Comparison of ENCODE assay signal across 1 cellular context in the genomic region with DNA sequence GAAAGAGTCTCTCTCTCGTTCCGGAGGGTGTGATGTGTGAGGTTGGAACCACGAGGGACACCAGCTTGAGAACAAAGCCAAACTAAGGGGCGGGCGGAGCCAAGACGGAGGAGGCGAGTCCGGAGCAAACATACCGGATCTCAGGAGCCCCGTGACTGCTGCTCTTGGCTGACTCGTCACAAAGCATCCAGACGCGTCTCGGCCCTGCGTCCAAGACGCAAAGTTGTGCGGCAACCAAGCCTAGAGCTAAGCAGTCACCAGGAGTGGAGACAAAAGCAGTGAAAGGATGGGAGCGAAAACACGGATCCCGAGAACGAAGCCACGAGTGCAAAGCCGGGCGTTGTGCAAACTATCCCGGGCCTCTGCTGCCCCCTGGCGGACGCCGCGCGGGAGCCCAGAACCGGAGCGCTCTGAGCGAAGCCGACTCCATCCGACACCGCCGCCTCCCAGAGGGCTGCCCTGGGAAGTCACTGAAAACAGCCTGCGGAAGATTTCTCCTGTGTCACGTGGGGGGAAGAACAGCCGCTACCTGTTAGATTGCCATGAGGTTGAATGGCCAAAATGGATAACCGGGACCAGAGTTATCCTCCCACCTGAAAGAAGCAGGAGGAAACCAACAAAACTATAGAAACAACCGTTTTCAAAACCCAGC.
TF ChIP-seq lines count a peak whose summit lies in the region.

No MANE protein-coding gene starts in this region.

TF ChIP-seq in HEK293, 187 proteins besides CTCF, POLR2A, EP300 and RAD21 (continued from another document):
- no peak for TF ChIP-seq ZBTB1 (tag by site-specific recombination; IDR thresholded peaks at IDR 0.05)
- TF ChIP-seq ZFP37 (tag by site-specific recombination; IDR thresholded peaks at IDR 0.05): no peak
- TF ChIP-seq, protein P1, sequence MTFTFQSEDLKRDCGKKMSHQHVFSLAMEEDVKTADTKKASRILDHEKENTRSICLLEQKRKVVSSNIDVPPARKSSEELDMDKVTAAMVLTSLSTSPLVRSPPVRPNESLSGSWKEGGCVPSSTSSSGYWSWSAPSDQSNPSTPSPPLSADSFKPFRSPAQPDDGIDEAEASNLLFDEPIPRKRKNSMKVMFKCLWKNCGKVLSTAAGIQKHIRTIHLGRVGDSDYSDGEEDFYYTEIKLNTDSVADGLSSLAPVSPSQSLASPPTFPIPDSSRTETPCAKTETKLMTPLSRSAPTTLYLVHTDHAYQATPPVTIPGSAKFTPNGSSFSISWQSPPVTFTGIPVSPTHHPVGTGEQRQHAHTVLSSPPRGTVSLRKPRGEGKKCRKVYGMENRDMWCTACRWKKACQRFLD (tag by site-specific recombination; IDR thresholded peaks at IDR 0.05): no peak
- TF ChIP-seq, protein P2, sequence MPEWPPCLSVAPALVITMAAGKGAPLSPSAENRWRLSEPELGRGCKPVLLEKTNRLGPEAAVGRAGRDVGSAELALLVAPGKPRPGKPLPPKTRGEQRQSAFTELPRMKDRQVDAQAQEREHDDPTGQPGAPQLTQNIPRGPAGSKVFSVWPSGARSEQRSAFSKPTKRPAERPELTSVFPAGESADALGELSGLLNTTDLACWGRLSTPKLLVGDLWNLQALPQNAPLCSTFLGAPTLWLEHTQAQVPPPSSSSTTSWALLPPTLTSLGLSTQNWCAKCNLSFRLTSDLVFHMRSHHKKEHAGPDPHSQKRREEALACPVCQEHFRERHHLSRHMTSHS (tag by site-specific recombination; IDR thresholded peaks at IDR 0.05): no peak
- TF ChIP-seq ZNF621 (tag by site-specific recombination; IDR thresholded peaks at IDR 0.05): no peak
- TF ChIP-seq ZNF324 (tag by site-specific recombination; IDR thresholded peaks at IDR 0.05): 0 out of 2 replicates have a peak, but pooled peaks have one; percentile 54
- no peak for TF ChIP-seq ZNF777 (tag by site-specific recombination; IDR thresholded peaks at IDR 0.05; ENCODE audit: borderline replicate concordance)
- TF ChIP-seq ZNF138 (tag by site-specific recombination; IDR thresholded peaks at IDR 0.05; ENCODE audit: borderline replicate concordance): no peak
- no peak for TF ChIP-seq ZNF174 (tag by site-specific recombination; IDR thresholded peaks at IDR 0.05)
- TF ChIP-seq, protein P3, sequence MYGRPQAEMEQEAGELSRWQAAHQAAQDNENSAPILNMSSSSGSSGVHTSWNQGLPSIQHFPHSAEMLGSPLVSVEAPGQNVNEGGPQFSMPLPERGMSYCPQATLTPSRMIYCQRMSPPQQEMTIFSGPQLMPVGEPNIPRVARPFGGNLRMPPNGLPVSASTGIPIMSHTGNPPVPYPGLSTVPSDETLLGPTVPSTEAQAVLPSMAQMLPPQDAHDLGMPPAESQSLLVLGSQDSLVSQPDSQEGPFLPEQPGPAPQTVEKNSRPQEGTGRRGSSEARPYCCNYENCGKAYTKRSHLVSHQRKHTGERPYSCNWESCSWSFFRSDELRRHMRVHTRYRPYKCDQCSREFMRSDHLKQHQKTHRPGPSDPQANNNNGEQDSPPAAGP (tag by site-specific recombination; IDR thresholded peaks at IDR 0.05): no peak
- no peak for TF ChIP-seq ZBTB7A (tag by site-specific recombination; IDR thresholded peaks at IDR 0.05; ENCODE audit: low read depth)
- TF ChIP-seq, protein P4, sequence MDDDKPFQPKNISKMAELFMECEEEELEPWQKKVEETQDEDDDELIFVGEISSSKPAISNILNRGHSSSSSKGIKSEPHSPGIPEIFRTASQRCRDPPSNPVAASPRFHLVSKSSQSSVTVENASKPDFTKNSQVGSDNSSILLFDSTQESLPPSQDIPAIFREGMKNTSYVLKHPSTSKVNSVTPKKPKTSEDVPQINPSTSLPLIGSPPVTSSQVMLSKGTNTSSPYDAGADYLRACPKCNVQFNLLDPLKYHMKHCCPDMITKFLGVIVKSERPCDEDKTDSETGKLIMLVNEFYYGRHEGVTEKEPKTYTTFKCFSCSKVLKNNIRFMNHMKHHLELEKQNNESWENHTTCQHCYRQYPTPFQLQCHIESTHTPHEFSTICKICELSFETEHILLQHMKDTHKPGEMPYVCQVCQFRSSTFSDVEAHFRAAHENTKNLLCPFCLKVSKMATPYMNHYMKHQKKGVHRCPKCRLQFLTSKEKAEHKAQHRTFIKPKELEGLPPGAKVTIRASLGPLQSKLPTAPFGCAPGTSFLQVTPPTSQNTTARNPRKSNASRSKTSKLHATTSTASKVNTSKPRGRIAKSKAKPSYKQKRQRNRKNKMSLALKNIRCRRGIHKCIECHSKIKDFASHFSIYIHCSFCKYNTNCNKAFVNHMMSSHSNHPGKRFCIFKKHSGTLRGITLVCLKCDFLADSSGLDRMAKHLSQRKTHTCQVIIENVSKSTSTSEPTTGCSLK (tag by site-specific recombination; IDR thresholded peaks at IDR 0.05): no peak
- no peak for TF ChIP-seq ZNF776 (tag by site-specific recombination; IDR thresholded peaks at IDR 0.05; ENCODE audit: borderline replicate concordance)
- 0 out of 2 replicates have a peak, but pooled peaks have one; percentile 31 for TF ChIP-seq ZNF610 (tag by site-specific recombination; IDR thresholded peaks at IDR 0.05; ENCODE audit: borderline replicate concordance)
- no peak for TF ChIP-seq ZFP69B (tag by site-specific recombination; IDR thresholded peaks at IDR 0.05)
- TF ChIP-seq ZNF76 (tag by site-specific recombination; IDR thresholded peaks at IDR 0.05; ENCODE audit: borderline replicate concordance, low read depth): 0 out of 2 replicates have a peak, but pooled peaks have one; percentile 36
- no peak for TF ChIP-seq ZNF768 (tag by site-specific recombination; IDR thresholded peaks at IDR 0.05)
- TF ChIP-seq ZBTB21 (tag by site-specific recombination; IDR thresholded peaks at IDR 0.05): peak; percentile 52
- TF ChIP-seq BCL11A (tag by site-specific recombination; IDR thresholded peaks at IDR 0.05; ENCODE audit: low read depth): no peak
- TF ChIP-seq KLF16 (tag by site-specific recombination; IDR thresholded peaks at IDR 0.05): no peak
- TF ChIP-seq, protein P5, sequence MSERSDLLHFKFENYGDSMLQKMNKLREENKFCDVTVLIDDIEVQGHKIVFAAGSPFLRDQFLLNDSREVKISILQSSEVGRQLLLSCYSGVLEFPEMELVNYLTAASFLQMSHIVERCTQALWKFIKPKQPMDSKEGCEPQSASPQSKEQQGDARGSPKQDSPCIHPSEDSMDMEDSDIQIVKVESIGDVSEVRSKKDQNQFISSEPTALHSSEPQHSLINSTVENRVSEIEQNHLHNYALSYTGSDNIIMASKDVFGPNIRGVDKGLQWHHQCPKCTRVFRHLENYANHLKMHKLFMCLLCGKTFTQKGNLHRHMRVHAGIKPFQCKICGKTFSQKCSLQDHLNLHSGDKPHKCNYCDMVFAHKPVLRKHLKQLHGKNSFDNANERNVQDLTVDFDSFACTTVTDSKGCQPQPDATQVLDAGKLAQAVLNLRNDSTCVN (tag by site-specific recombination; optimal IDR thresholded peaks at IDR 0.05): peak; percentile 19
- TF ChIP-seq ZNF24 (tag by site-specific recombination; IDR thresholded peaks at IDR 0.05): peak; percentile 33; the same call in 1 of the 2 replicates
- peak; percentile 78; the same call in 1 of the 2 replicates for TF ChIP-seq ZNF501 (tag by site-specific recombination; IDR thresholded peaks at IDR 0.05)
